9 cellular contexts compared by ENCODE assay signal in the genomic region with DNA sequence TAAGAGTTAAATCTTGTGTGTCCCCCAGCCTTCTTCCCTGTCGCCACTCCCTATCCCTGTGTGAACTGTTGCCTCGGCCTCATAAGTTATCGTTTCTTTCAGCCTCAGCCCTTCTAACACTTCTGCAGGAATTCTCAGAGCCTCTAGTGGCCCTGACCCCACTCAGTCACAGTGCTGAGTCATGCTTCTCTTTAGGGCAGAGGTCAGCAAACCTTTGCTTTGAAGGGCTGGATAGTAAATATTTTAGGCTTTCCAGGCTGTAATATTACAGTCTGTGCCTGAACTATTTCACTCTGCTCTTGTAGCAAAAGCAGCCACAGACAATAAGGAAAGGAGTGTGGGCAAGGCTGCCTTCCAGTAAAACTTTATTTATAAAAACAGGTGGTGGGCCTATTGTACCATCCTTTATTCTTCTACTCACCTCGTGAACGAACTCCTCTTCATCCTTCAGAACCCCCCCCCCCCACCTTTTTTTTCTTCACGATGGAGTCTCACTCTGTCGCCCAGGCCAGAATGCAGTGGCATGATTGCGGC. TPM values are rescaled to one million over a fixed set of nuclear protein-coding genes. Genes with fewer than 3 reads are reported as not detected.
DNase-seq lines count a peak whose midpoint lies in the region; ATAC-seq and TF ChIP-seq lines count a peak whose summit lies in the region.
"Had no signal": no experiment of that assay in that cellular context is flagged by ENCODE, and none has a peak within 500 bp of the region (broad histone marks: within the 10 kb centered on the region; RNA-seq: fewer than 3 reads in every experiment).

No MANE protein-coding gene starts in this region.

- H3K9me3 Mint-ChIP-seq in nephron, result peaks cover 4% of the 10 kb centered on the region

- H3K4me3 ChIP-seq in BLaER1, result no peak overlapping the region
- H3K4me3 ChIP-seq in MG63, result no peak overlapping the region

- H3K9me3 ChIP-seq in BLaER1 (peaks cover 22% of the 10 kb centered on the region), MG63 (peaks cover 3% of the 10 kb centered on the region)

- ATAC-seq in GM19467 (IDR thresholded peaks at IDR 0.05; ENCODE audit: unreplicated experiment), result no peak

- peaks cover 29% of the 10 kb centered on the region for H3K4me1 ChIP-seq in BLaER1

- TF ChIP-seq CTCF in nephron (IDR thresholded peaks at IDR 0.05; ENCODE audit: unreplicated experiment in 3 of 3), result no peak

- H3K36me3 Mint-ChIP-seq in nephron (ENCODE audit: low read depth), result peaks cover 33% of the 10 kb centered on the region

- no peak for TF ChIP-seq POLR2A in erythroblast (IDR thresholded peaks at IDR 0.05; ENCODE audit: low read length)

- peaks cover 5% of the 10 kb centered on the region for H3K4me1 Mint-ChIP-seq in nephron

- H3K27ac Mint-ChIP-seq in nephron, result peak overlapping the region in 2 of 3 experiments; percentile 48 to 84

- no peak overlapping the region for H3K4me2 ChIP-seq in BLaER1

- H3K27me3 ChIP-seq in BLaER1, result no peaks in the 10 kb centered on the region
- H3K27me3 ChIP-seq in MG63, result no peaks in the 10 kb centered on the region

- H3K4me3 Mint-ChIP-seq in nephron, result no peak overlapping the region

- DNase-seq in MG63, result peak; percentile 60
- DNase-seq in erythroblast (lab: John Stamatoyannopoulos, UW), result peak; percentile 77 to 80
- DNase-seq in NCI-H345 (lab: John Stamatoyannopoulos, UW), result no peak
- no peak for DNase-seq in NCI-H146 treated with DMSO at 0.1 percent for 48 hours (lab: John Stamatoyannopoulos, UW; ENCODE audit: unreplicated experiment)
- no peak for DNase-seq in activated CD8-positive, alpha-beta memory T cell treated with anti-CD3 and anti-CD28 coated beads, Interleukin-2, amount 50 U/mL, for 48 hours
- DNase-seq: NCI-H82 had no signal

- H3K36me3 ChIP-seq in BLaER1 (peaks cover 83% of the 10 kb centered on the region), MG63 (peaks cover 27% of the 10 kb centered on the region)

- no peak overlapping the region for H3K9ac ChIP-seq in BLaER1

- H3K27ac ChIP-seq in BLaER1, result peak overlapping the region; percentile 41; the same call in 1 of the 2 replicates

- H4K20me1 ChIP-seq in BLaER1, result peaks cover 96% of the 10 kb centered on the region

- H3K27me3 Mint-ChIP-seq in nephron (ENCODE audit: low read depth), result no peaks in the 10 kb centered on the region

RNA-seq across cellular contexts. Expression of gene MYO9B, which starts 22.1 kb away (rescaled TPM):
- 18.4 and 20.4 TPM in 2 replicates for total RNA-seq in MG63 (2014; rRNA removed; shearing (Covaris generic); ENCODE audit: low replicate concordance)

RNA-seq across cellular contexts. Expression of gene HAUS8, which starts 22.4 kb away (rescaled TPM):
- 8.6 and 9.8 TPM in 2 replicates for total RNA-seq in MG63 (2014; rRNA removed; shearing (Covaris generic); ENCODE audit: low replicate concordance)

Comparison
In these comparisons a context has a peak if more than half of its experiments do, and no peak if none do; other contexts are left out.
1. DNase-seq: peak in MG63 (single experiment) and erythroblast (2 of 2); none in NCI-H345 (single experiment), NCI-H146 treated with DMSO at 0.1 percent for 48 hours (single experiment) and activated CD8-positive, alpha-beta memory T cell treated with anti-CD3 and anti-CD28 coated beads, Interleukin-2, amount 50 U/mL, for 48 hours (single experiment).